In genomic region chr3:129967761-129968160, GRCh38 we compare ENCODE assay signal across 39 cellular contexts. TPM values are rescaled to one million over a fixed set of nuclear protein-coding genes. Genes with fewer than 3 reads are reported as not detected.
"Had no signal": no experiment of that assay in that cellular context is flagged by ENCODE, and none has a peak within 500 bp of the region (broad histone marks: within the 10 kb centered on the region; RNA-seq: fewer than 3 reads in every experiment).

No MANE protein-coding gene starts in this region.

- H3K27me3 ChIP-seq: adrenal gland, body of pancreas, breast epithelium, colonic mucosa, gastroesophageal sphincter had no signal

- DNase-seq: activated B cell treated with CpG ODN at 0.5 μM for 24 hours; activated CD4-positive, alpha-beta memory T cell treated with anti-CD3 and anti-CD28 coated beads for 36 hours; activated CD4-positive, alpha-beta T cell treated with anti-CD3 and anti-CD28 coated beads, Interleukin-2, amount 10 ng/mL, durations not matched to agents 24 days and 14 days; activated CD8-positive, alpha-beta memory T cell treated with anti-CD3 and anti-CD28 coated beads, Interleukin-2, amount 10 ng/mL, durations not matched to agents 7 days and 5 days; activated CD8-positive, alpha-beta memory T cell treated with anti-CD3 and anti-CD28 coated beads, Interleukin-2, amount 50 U/mL, for 4 hours; activated CD8-positive, alpha-beta T cell treated with anti-CD3 and anti-CD28 coated beads, Interleukin-2, amount 10 ng/mL, durations not matched to agents 7 days and 5 days; activated effector memory CD4-positive, alpha-beta T cell treated with anti-CD3 and anti-CD28 coated beads, Interleukin-2, amount 50 U/mL, for 16 hours; activated naive CD4-positive, alpha-beta T cell treated with anti-CD3 and anti-CD28 coated beads for 36 hours; activated naive CD8-positive, alpha-beta T cell treated with anti-CD3 and anti-CD28 coated beads for 36 hours; activated naive CD8-positive, alpha-beta T cell treated with anti-CD3 and anti-CD28 coated beads, Interleukin-2, amount 50 U/mL, for 24 hours; activated T-cell treated with anti-CD3 and anti-CD28 coated beads, Interleukin-2, amount 50 U/mL, for 1 hour; activated T-cell treated with anti-CD3 and anti-CD28 coated beads, Interleukin-2, amount 50 U/mL, for 48 hours; adrenal gland; amygdala; aorta; body of pancreas; central memory CD4-positive, alpha-beta T cell; cerebellar nuclear complex; colonic mucosa; effector CD8-positive, alpha-beta T cell; esophagus squamous epithelium; heart right ventricle; T-helper 17 cell; T1000; WERI-Rb-1 had no signal

- H3K4me1 ChIP-seq: adrenal gland, body of pancreas, breast epithelium, colonic mucosa, esophagus squamous epithelium, gastroesophageal sphincter, heart right ventricle had no signal

- H3K9me3 ChIP-seq: adrenal gland, body of pancreas, breast epithelium, colonic mucosa, esophagus squamous epithelium, gastroesophageal sphincter, heart right ventricle had no signal

- ATAC-seq: activated CD4-positive, CD25-positive, alpha-beta regulatory T cell treated with anti-CD3 and anti-CD28 coated beads, Interleukin-2, amount 50 U/mL, for 24 hours; activated CD8-positive, alpha-beta memory T cell treated with anti-CD3 and anti-CD28 coated beads, Interleukin-2, amount 10 ng/mL, durations not matched to agents 7 days and 5 days; activated CD8-positive, alpha-beta T cell treated with anti-CD3 and anti-CD28 coated beads, Interleukin-2, amount 10 ng/mL, durations not matched to agents 7 days and 5 days; activated naive CD8-positive, alpha-beta T cell treated with anti-CD3 and anti-CD28 coated beads, Interleukin-2, amount 50 U/mL, for 24 hours; body of pancreas; gastroesophageal sphincter; heart right ventricle; T-helper 17 cell had no signal

- H3K27ac ChIP-seq: adrenal gland, body of pancreas, breast epithelium, cardiac muscle cell, colonic mucosa, epithelial cell of prostate, esophagus squamous epithelium, gastroesophageal sphincter, heart right ventricle, WERI-Rb-1 had no signal

- H3K4me3 ChIP-seq: adrenal gland, body of pancreas, breast epithelium, cardiac muscle cell, colonic mucosa, esophagus squamous epithelium, gastroesophageal sphincter, heart right ventricle had no signal

- H3K36me3 ChIP-seq: adrenal gland, breast epithelium, cardiac muscle cell, colonic mucosa, esophagus squamous epithelium, gastroesophageal sphincter, heart right ventricle had no signal

RNA-seq across cellular contexts. Expression of gene TRH, which starts 6.8 kb away (rescaled TPM):
- total RNA-seq: activated B cell treated with CpG ODN at 0.5 μM for 24 hours; activated CD4-positive, alpha-beta memory T cell treated with anti-CD3 and anti-CD28 coated beads for 36 hours; activated CD4-positive, alpha-beta T cell treated with anti-CD3 and anti-CD28 coated beads, Interleukin-2, amount 10 ng/mL, durations not matched to agents 24 days and 14 days; activated CD8-positive, alpha-beta memory T cell treated with anti-CD3 and anti-CD28 coated beads for 36 hours; activated CD8-positive, alpha-beta memory T cell treated with anti-CD3 and anti-CD28 coated beads, Interleukin-2, amount 10 ng/mL, durations not matched to agents 7 days and 5 days; activated CD8-positive, alpha-beta T cell treated with anti-CD3 and anti-CD28 coated beads, Interleukin-2, amount 10 ng/mL, durations not matched to agents 7 days and 5 days; activated naive CD4-positive, alpha-beta T cell treated with anti-CD3 and anti-CD28 coated beads for 36 hours; activated naive CD8-positive, alpha-beta T cell treated with anti-CD3 and anti-CD28 coated beads for 36 hours; activated T-helper 1 cell treated with anti-CD3 and anti-CD28 coated beads, Interleukin-12 subunit alpha, Interleukin-12 subunit beta, Interleukin-2, Interleukin-4 antibody, amounts not matched to agents 30 ng/mL and 10 ng/mL and 1 ng/mL, durations not matched to agents 14 hours and 24 hours and 36 hours; activated T-helper 2 cell treated with anti-CD3 and anti-CD28 coated beads, Interferon-gamma antibody, Interleukin-2, Interleukin-4, amounts not matched to agents 10 μg/mL and 5 μg/mL and 100 μg/mL, durations not matched to agents 14 hours and 24 hours and 36 hours; adrenal gland; aorta; body of pancreas; breast epithelium; colonic mucosa; dermis microvascular lymphatic vessel endothelial cell; endothelial cell of umbilical vein; esophagus squamous epithelium; fibroblast of lung; fibroblast of villous mesenchyme; glomerular endothelial cell; T-helper 17 cell had no signal
- polyA plus RNA-seq: aorta, endothelial cell of umbilical vein, esophagus, fibroblast of lung had no signal
